Comparison of ENCODE assay signal across 3 cellular contexts in the genomic region with DNA sequence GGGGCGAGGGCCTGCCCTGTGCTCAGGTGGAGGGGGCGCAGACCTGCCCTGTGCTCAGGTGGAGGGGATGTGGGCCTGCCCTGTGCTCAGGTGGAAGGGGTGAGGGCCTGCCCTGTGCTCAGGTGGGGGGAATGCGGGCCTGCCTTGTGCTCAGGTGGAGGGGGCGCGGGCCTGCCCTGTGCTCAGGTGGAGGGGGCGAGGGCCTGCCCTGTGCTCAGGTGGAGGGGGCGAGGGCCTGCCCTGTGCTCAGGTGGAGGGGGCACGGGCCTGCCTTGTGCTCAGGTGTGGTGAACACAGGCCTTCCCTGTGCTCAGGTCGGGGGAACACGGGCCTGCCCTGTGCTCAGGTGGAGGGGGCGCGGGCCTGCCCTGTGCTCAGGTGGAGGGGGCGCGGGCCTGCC.
DNase-seq lines count a peak whose midpoint lies in the region; TF ChIP-seq lines count a peak whose summit lies in the region.
"Not testable (repeated sequence)": the region's sequence is repeated elsewhere in the genome, so short reads cannot be mapped to it uniquely, and the experiment has no call there.

No MANE protein-coding gene starts in this region.

- not testable (repeated sequence) for H3K4me3 ChIP-seq in neuronal stem cell (ENCODE audit: low read length in 2 of 2); parathyroid adenoma (ENCODE audit: low read depth, low read length)

- not testable (repeated sequence) for TF ChIP-seq CTCF in osteocyte (IDR thresholded peaks at IDR 0.05); parathyroid adenoma (IDR thresholded peaks at IDR 0.05)

- not testable (repeated sequence) for H3K4me1 Mint-ChIP-seq in osteocyte (ENCODE audit: unreplicated experiment)

- not testable (repeated sequence) for H3K36me3 ChIP-seq in neuronal stem cell (replicated peaks in 1 of 2; ENCODE audit: control insufficient read depth in 2 of 2, insufficient read depth in 2 of 2, low read length in 2 of 2); parathyroid adenoma (ENCODE audit: control insufficient read depth, insufficient read depth, low read length)

- not testable (repeated sequence) for H3K4me1 ChIP-seq in neuronal stem cell (ENCODE audit: control insufficient read depth in 2 of 2, insufficient read depth in 1 of 2, low read depth in 1 of 2, low read length in 2 of 2)
- peaks cover 23% of the 10 kb centered on the region for H3K4me1 ChIP-seq in parathyroid adenoma

- H3K27me3 Mint-ChIP-seq in osteocyte (ENCODE audit: unreplicated experiment), result not testable (repeated sequence)

- not testable (repeated sequence) for H2BK12ac ChIP-seq in neuronal stem cell (ENCODE audit: low read length)

- not testable (repeated sequence) for H4K91ac ChIP-seq in neuronal stem cell (ENCODE audit: low read depth, low read length, poor library complexity)

- H3K4me2 ChIP-seq in neuronal stem cell (ENCODE audit: insufficient read depth, low read length, poor library complexity, severe bottlenecking); parathyroid adenoma (ENCODE audit: low read length): not testable (repeated sequence)

- H3K27ac Mint-ChIP-seq in osteocyte (ENCODE audit: unreplicated experiment), result not testable (repeated sequence)

- H3K27ac ChIP-seq in neuronal stem cell (replicated peaks; ENCODE audit: low read length), result not testable (repeated sequence)
- peak overlapping the region; percentile 51 for H3K27ac ChIP-seq in parathyroid adenoma

- not testable (repeated sequence) for H2BK5ac ChIP-seq in neuronal stem cell (ENCODE audit: low read length)

- H3K79me1 ChIP-seq in neuronal stem cell (ENCODE audit: low read depth, low read length), result not testable (repeated sequence)

- H3K9me3 ChIP-seq in neuronal stem cell (replicated peaks in 1 of 2; ENCODE audit: control insufficient read depth in 2 of 2, insufficient read depth in 1 of 2, low read depth in 1 of 2, low read length in 2 of 2); parathyroid adenoma (ENCODE audit: control insufficient read depth, low read length): not testable (repeated sequence)

- not testable (repeated sequence) for H3K4ac ChIP-seq in neuronal stem cell (ENCODE audit: low read length)

- H3K14ac ChIP-seq in neuronal stem cell (ENCODE audit: low read length), result not testable (repeated sequence)

- peak overlapping the region; percentile 75 for H3K9ac ChIP-seq in neuronal stem cell (ENCODE audit: low read depth, low read length, poor library complexity)
- H3K9ac ChIP-seq in parathyroid adenoma, result not testable (repeated sequence)

- not testable (repeated sequence) for H2AFZ ChIP-seq in neuronal stem cell (ENCODE audit: low read length); parathyroid adenoma

- H3K9me3 Mint-ChIP-seq in osteocyte (ENCODE audit: unreplicated experiment), result not testable (repeated sequence)

- H2AK5ac ChIP-seq in neuronal stem cell (ENCODE audit: low read depth, low read length), result not testable (repeated sequence)

- WGBS in neuronal stem cell (ENCODE audit: extremely low coverage in 2 of 2, insufficient read length in 2 of 2, insufficient replicate concordance in 1 of 2), 2 donors, result no CpG with 5 or more reads among the region's 14 CpGs

- not testable (repeated sequence) for H3K4me3 Mint-ChIP-seq in osteocyte (ENCODE audit: unreplicated experiment)

- H3K18ac ChIP-seq in neuronal stem cell (ENCODE audit: low read length), result peak overlapping the region; percentile 13

- H2BK120ac ChIP-seq in neuronal stem cell (ENCODE audit: low read depth, low read length), result not testable (repeated sequence)

- H3K23ac ChIP-seq in neuronal stem cell (ENCODE audit: low read depth, low read length, poor library complexity), result peak overlapping the region; percentile 70

- H3K36me3 Mint-ChIP-seq in osteocyte (ENCODE audit: unreplicated experiment), result not testable (repeated sequence)

- H3K79me2 ChIP-seq in parathyroid adenoma, result not testable (repeated sequence)

- not testable (repeated sequence) for H4K8ac ChIP-seq in neuronal stem cell (ENCODE audit: low read depth, low read length)

- peaks cover 0 to 30% (median 0%) of the 10 kb centered on the region in 3 experiments for H3K27me3 ChIP-seq in neuronal stem cell (ENCODE audit: control insufficient read depth in 3 of 3, insufficient read depth in 3 of 3, low read depth in 1 of 3, low read length in 3 of 3)
- not testable (repeated sequence) for H3K27me3 ChIP-seq in parathyroid adenoma (ENCODE audit: control insufficient read depth, insufficient read depth, low read length)

- DNase-seq in neuronal stem cell (ENCODE audit: low spot score), result not testable (repeated sequence)
- DNase-seq in osteocyte (ENCODE audit: extremely low spot score, unreplicated experiment), result peak; percentile 57

- H2BK15ac ChIP-seq in neuronal stem cell (ENCODE audit: low read length), result not testable (repeated sequence)
